25 cellular contexts compared by ENCODE assay signal in genomic region chr18:47747260-47747795, GRCh38.
"Had no signal": no experiment of that assay in that cellular context is flagged by ENCODE, and none has a peak within 500 bp of the region (broad histone marks: within the 10 kb centered on the region; RNA-seq: fewer than 3 reads in every experiment).

No MANE protein-coding gene starts in this region.

- H3K27ac ChIP-seq: brain microvascular endothelial cell, SJCRH30, SK-N-MC had no signal

- H3K27me3 ChIP-seq: brain microvascular endothelial cell, SJCRH30 had no signal

- H3K9me3 Mint-ChIP-seq: activated CD4-positive, alpha-beta T cell treated with anti-CD3 and anti-CD28 coated beads, Interleukin-2, amount 10 ng/mL, durations not matched to agents 7 days and 5 days; activated naive CD8-positive, alpha-beta T cell treated with anti-CD3 and anti-CD28 coated beads for 36 hours; activated T-cell treated with anti-CD3 and anti-CD28 coated beads, Interleukin-2, amount 50 U/mL, for 72 hours; activated T-helper 17 cell treated with anti-CD3 and anti-CD28 coated beads, Interleukin-2, amount 50 U/mL, for 72 hours; T-helper 2 cell treated with Interferon-gamma antibody and Interleukin-4, amounts not matched to agents 5 μg/mL and 100 μg/mL, for 36 hours had no signal

- H3K4me3 Mint-ChIP-seq: activated CD4-positive, alpha-beta T cell treated with anti-CD3 and anti-CD28 coated beads, Interleukin-2, amount 10 ng/mL, durations not matched to agents 7 days and 5 days; activated CD8-positive, alpha-beta memory T cell treated with anti-CD3 and anti-CD28 coated beads, Interleukin-2, amount 10 ng/mL, durations not matched to agents 7 days and 5 days; activated naive CD8-positive, alpha-beta T cell treated with anti-CD3 and anti-CD28 coated beads for 36 hours; activated T-cell treated with anti-CD3 and anti-CD28 coated beads, Interleukin-2, amount 50 U/mL, for 72 hours; activated T-helper 17 cell treated with anti-CD3 and anti-CD28 coated beads, Interleukin-2, amount 50 U/mL, for 72 hours; T-helper 2 cell treated with Interferon-gamma antibody and Interleukin-4, amounts not matched to agents 5 μg/mL and 100 μg/mL, for 36 hours had no signal

- ATAC-seq: activated CD8-positive, alpha-beta memory T cell treated with anti-CD3 and anti-CD28 coated beads, Interleukin-2, amount 10 ng/mL, durations not matched to agents 7 days and 5 days; activated T-cell treated with anti-CD3 and anti-CD28 coated beads, Interleukin-2, amount 50 U/mL, for 72 hours; activated T-helper 17 cell treated with anti-CD3 and anti-CD28 coated beads, Interleukin-2, amount 50 U/mL, for 72 hours; Panc1 had no signal

- H3K4me3 ChIP-seq: SJCRH30, SK-N-MC had no signal

- H3K36me3 Mint-ChIP-seq: activated CD8-positive, alpha-beta memory T cell treated with anti-CD3 and anti-CD28 coated beads, Interleukin-2, amount 10 ng/mL, durations not matched to agents 7 days and 5 days; activated naive CD8-positive, alpha-beta T cell treated with anti-CD3 and anti-CD28 coated beads for 36 hours had no signal

- DNase-seq: activated CD4-positive, alpha-beta T cell treated with anti-CD3 and anti-CD28 coated beads, Interleukin-2, amount 10 ng/mL, durations not matched to agents 7 days and 5 days; activated CD4-positive, alpha-beta T cell treated with anti-CD3 and anti-CD28 coated beads, Interleukin-2, amount 50 U/mL, for 48 hours; activated CD8-positive, alpha-beta memory T cell treated with anti-CD3 and anti-CD28 coated beads, Interleukin-2, amount 10 ng/mL, durations not matched to agents 7 days and 5 days; activated effector memory CD4-positive, alpha-beta T cell treated with anti-CD3 and anti-CD28 coated beads, Interleukin-2, amount 50 U/mL, for 16 hours; activated naive CD4-positive, alpha-beta T cell; activated naive CD4-positive, alpha-beta T cell treated with anti-CD3 and anti-CD28 coated beads, Interleukin-2, amount 50 U/mL, for 16 hours; activated naive CD8-positive, alpha-beta T cell treated with anti-CD3 and anti-CD28 coated beads for 36 hours; activated T-cell treated with anti-CD3 and anti-CD28 coated beads, Interleukin-2, amount 50 U/mL, for 1 hour; activated T-cell treated with anti-CD3 and anti-CD28 coated beads, Interleukin-2, amount 50 U/mL, for 72 hours; amniotic stem cell; aorta; brain microvascular endothelial cell; cerebellar nuclear complex; NCI-H1092 treated with DMSO at 0.1 percent for 48 hours; NCI-H1417 treated with DMSO at 0.1 percent for 48 hours; NCI-H187 treated with DMSO at 0.1 percent for 48 hours; NCI-H2081; NCI-H345; NCI-H524 treated with DMSO at 0.1 percent for 48 hours; SHP77; SJCRH30 had no signal

- H3K36me3 ChIP-seq: brain microvascular endothelial cell, SJCRH30 had no signal

- H3K4me1 ChIP-seq: SJCRH30 had no signal

- H3K4me1 Mint-ChIP-seq: activated naive CD8-positive, alpha-beta T cell treated with anti-CD3 and anti-CD28 coated beads for 36 hours; activated T-helper 17 cell treated with anti-CD3 and anti-CD28 coated beads, Interleukin-2, amount 50 U/mL, for 72 hours had no signal

- H3K27ac Mint-ChIP-seq: activated CD4-positive, alpha-beta T cell treated with anti-CD3 and anti-CD28 coated beads, Interleukin-2, amount 10 ng/mL, durations not matched to agents 7 days and 5 days; activated CD8-positive, alpha-beta memory T cell treated with anti-CD3 and anti-CD28 coated beads, Interleukin-2, amount 10 ng/mL, durations not matched to agents 7 days and 5 days; activated naive CD8-positive, alpha-beta T cell treated with anti-CD3 and anti-CD28 coated beads for 36 hours; activated T-cell treated with anti-CD3 and anti-CD28 coated beads, Interleukin-2, amount 50 U/mL, for 72 hours; activated T-helper 17 cell treated with anti-CD3 and anti-CD28 coated beads, Interleukin-2, amount 50 U/mL, for 72 hours; T-helper 2 cell treated with Interferon-gamma antibody and Interleukin-4, amounts not matched to agents 5 μg/mL and 100 μg/mL, for 36 hours had no signal

- H3K27me3 Mint-ChIP-seq: activated T-helper 17 cell treated with anti-CD3 and anti-CD28 coated beads, Interleukin-2, amount 50 U/mL, for 72 hours had no signal

- H3K9me3 ChIP-seq: SJCRH30 had no signal
